8 cellular contexts compared by ENCODE assay signal in genomic region chr12:104063712-104064030, GRCh38. TPM values are rescaled to one million over a fixed set of nuclear protein-coding genes. Genes with fewer than 3 reads are reported as not detected.
A peak's percentile ranks its signal among the peaks of the same experiment; 100 is the strongest.
DNase-seq lines count a peak whose midpoint lies in the region; ATAC-seq and TF ChIP-seq lines count a peak whose summit lies in the region.

No MANE protein-coding gene starts in this region.

- TF ChIP-seq POLR2A in uterus (IDR thresholded peaks at IDR 0.05) = no peak

- intact Hi-C loops in colonic mucosa (cut with DNase I) = no loop called here
- intact Hi-C loops in uterus (cut with DNase I; ENCODE audit: low total_unique reads) = no loop called here

- H3K27ac ChIP-seq in colonic mucosa = peak overlapping the region; percentile 86
- peak overlapping the region; percentile 67 for H3K27ac ChIP-seq in mesodermal cell (ENCODE audit: low read depth, low read length, severe bottlenecking)
- peak overlapping the region; percentile 85 to 90 for H3K27ac ChIP-seq in uterus

- TF ChIP-seq CTCF in colonic mucosa (IDR thresholded peaks at IDR 0.05) (no peak), uterus (IDR thresholded peaks at IDR 0.05) (no peak)

- H3K27me3 ChIP-seq in colonic mucosa (no peaks in the 10 kb centered on the region), uterus (no peaks in the 10 kb centered on the region)

- peak overlapping the region; percentile 84 to 92 for H3K9ac ChIP-seq in colonic mucosa (ENCODE audit: low read depth in 2 of 2, low read length in 2 of 2)

- peaks cover 3% of the 10 kb centered on the region for H3K4me1 ChIP-seq in colonic mucosa
- no peaks in the 10 kb centered on the region for H3K4me1 ChIP-seq in mesodermal cell (ENCODE audit: control insufficient read depth, insufficient read depth, low read length, poor library complexity, severe bottlenecking)
- no peaks in the 10 kb centered on the region for H3K4me1 ChIP-seq in uterus

- H3K9me3 ChIP-seq in colonic mucosa (no peaks in the 10 kb centered on the region), mesodermal cell (ENCODE audit: control insufficient read depth, low read length) (no peaks in the 10 kb centered on the region), uterus (no peaks in the 10 kb centered on the region)

- 9 to 14% methylated on average over 7 of the region's 7 CpGs for WGBS in mesodermal cell (ENCODE audit: insufficient coverage in 2 of 2), 2 experiments

- peak; percentile 61 for DNase-seq in NCI-H82 (lab: John Stamatoyannopoulos, UW)
- no peak for DNase-seq in NCI-H82 treated with DMSO at 0.1 percent for 48 hours (lab: John Stamatoyannopoulos, UW; ENCODE audit: unreplicated experiment)
- peak; percentile 46 for DNase-seq in NCI-H1105 treated with DMSO at 0.1 percent for 48 hours (lab: John Stamatoyannopoulos, UW)
- peak; percentile 19 for DNase-seq in colonic mucosa
- DNase-seq in uterus = no peak
- no peak for DNase-seq in NCI-H774 (lab: John Stamatoyannopoulos, UW)

- H3K4me3 ChIP-seq in colonic mucosa = peak overlapping the region; percentile 81
- peak overlapping the region; percentile 90 for H3K4me3 ChIP-seq in mesodermal cell (ENCODE audit: extremely low read depth, insufficient read depth, low read length, poor library complexity, severe bottlenecking)
- peak overlapping the region; percentile 58 to 85 for H3K4me3 ChIP-seq in uterus

- peak; percentile 30 for ATAC-seq in HG02571 (IDR thresholded peaks at IDR 0.05; ENCODE audit: unreplicated experiment)

- no peaks in the 10 kb centered on the region for H3K36me3 ChIP-seq in colonic mucosa
- no peaks in the 10 kb centered on the region for H3K36me3 ChIP-seq in mesodermal cell (ENCODE audit: control insufficient read depth, insufficient read depth, low read length)
- no peaks in the 10 kb centered on the region for H3K36me3 ChIP-seq in uterus

RNA-seq across cellular contexts. Expression of gene HCFC2, which starts 0.7 kb away (rescaled TPM):
- total RNA-seq in colonic mucosa (10 to 100 TPM in 1 of 2 donors, 1 to 10 TPM in 1; 7.6 to 11.1 TPM), uterus (10 to 100 TPM in 3 of 4 donors, 1 to 10 TPM in 1; 10.0 to 61.0 (median 29.1) TPM)
- 5.6 TPM for polyA plus RNA-seq in mesodermal cell (2013, experiment 1 of 2)
- polyA plus RNA-seq in mesodermal cell (2013, experiment 2 of 2) = 8.2 TPM

RNA-seq across cellular contexts. Expression of gene GLT8D2, which starts 13.7 kb away (rescaled TPM):
- total RNA-seq in colonic mucosa = 1 to 10 TPM; 1.6 to 5.1 TPM
- 8.7 TPM for polyA plus RNA-seq in mesodermal cell (2013, experiment 1 of 2)
- 9.3 TPM for polyA plus RNA-seq in mesodermal cell (2013, experiment 2 of 2)
- 10 to 100 TPM in 3 of 4 donors, 1 to 10 TPM in 1; 2.6 to 93.0 (median 17.7) TPM for total RNA-seq in uterus

Comparison
In these comparisons a context has a peak if more than half of its experiments do, and no peak if none do; other contexts are left out.
1. DNase-seq: peak in NCI-H82 (single experiment), NCI-H1105 treated with DMSO at 0.1 percent for 48 hours (single experiment) and colonic mucosa (single experiment); none in NCI-H82 treated with DMSO at 0.1 percent for 48 hours (single experiment), uterus (0 of 2) and NCI-H774 (single experiment).
2. Peak in every context shown above with its lines, with median percentiles within 50 percentile points of each other: H3K27ac ChIP-seq and H3K4me3 ChIP-seq.